In genomic region chr3:10945683-10946287, GRCh38 we compare ENCODE assay signal across 9 cellular contexts. TPM values are rescaled to one million over a fixed set of nuclear protein-coding genes. Genes with fewer than 3 reads are reported as not detected.
DNase-seq lines count a peak whose midpoint lies in the region; ATAC-seq and TF ChIP-seq lines count a peak whose summit lies in the region.
"Had no signal": no experiment of that assay in that cellular context is flagged by ENCODE, and none has a peak within 500 bp of the region (broad histone marks: within the 10 kb centered on the region; RNA-seq: fewer than 3 reads in every experiment).

No MANE protein-coding gene starts in this region.

- no peak overlapping the region for H3K27ac Mint-ChIP-seq in CD8-positive, alpha-beta memory T cell
- H3K27ac Mint-ChIP-seq in activated naive CD4-positive, alpha-beta T cell treated with anti-CD3 and anti-CD28 coated beads, Interleukin-2, amount 10 ng/mL, durations not matched to agents 7 days and 5 days: no peak overlapping the region

- H3K27me3 Mint-ChIP-seq in CD8-positive, alpha-beta memory T cell: peaks cover 18 to 24% of the 10 kb centered on the region in 2 donors
- peaks cover 18% of the 10 kb centered on the region for H3K27me3 Mint-ChIP-seq in activated naive CD4-positive, alpha-beta T cell treated with anti-CD3 and anti-CD28 coated beads, Interleukin-2, amount 10 ng/mL, durations not matched to agents 7 days and 5 days

- peak; percentile 91 for TF ChIP-seq CTCF in PC-9 (conservative IDR thresholded peaks at IDR 0.05)

- no peaks in the 10 kb centered on the region for H3K9me2 ChIP-seq in PC-9 (ENCODE audit: insufficient read depth)

- ATAC-seq in GM21723 (IDR thresholded peaks at IDR 0.05; ENCODE audit: unreplicated experiment) (peak; percentile 56), GM21390 (IDR thresholded peaks at IDR 0.05; ENCODE audit: unreplicated experiment) (no peak), HG02623 (IDR thresholded peaks at IDR 0.05; ENCODE audit: unreplicated experiment) (no peak)

- H3K9me3 ChIP-seq in CD8-positive, alpha-beta memory T cell (ENCODE audit: low read length): no peaks in the 10 kb centered on the region
- no peaks in the 10 kb centered on the region; the same call in 1 of the 2 replicates for H3K9me3 ChIP-seq in PC-9 (ENCODE audit: insufficient read depth, low read depth)

- CTCF ChIA-PET in CD8-positive, alpha-beta memory T cell (lab: Charles Lee): interaction anchor here (1.5 kb wide), 1 partner anchor 9 kb away, joined by 4 read pairs; no protein-coding TSS in a partner anchor
- CTCF ChIA-PET in PC-9 (lab: Charles Lee): interaction anchor here (0.7 to 1.2 kb wide), 2 partner anchors 113 to 619 kb away, joined by 3 to 5 read pairs; no protein-coding TSS in a partner anchor
- CTCF ChIA-PET in activated naive CD4-positive, alpha-beta T cell treated with anti-CD3 and anti-CD28 coated beads, Interleukin-2, amount 10 ng/mL, durations not matched to agents 7 days and 5 days (lab: Charles Lee): interaction anchor here (0.6 to 5.6 kb wide), 7 partner anchors 8 to 908 kb away, joined by 3 to 39 read pairs (median 4); no protein-coding TSS in a partner anchor

- H3K79me2 ChIP-seq in PC-9 (ENCODE audit: low read depth): no peaks in the 10 kb centered on the region

- POLR2A ChIA-PET in CD8-positive, alpha-beta memory T cell (lab: Charles Lee): no interaction called here
- POLR2A ChIA-PET in PC-9 (lab: Charles Lee; ENCODE audit: unreplicated experiment): no interaction called here

- BruUV-seq in PC-9 (replicated peaks; lab: Mats Ljungman, UMichigan): no TSS peak

- peaks cover 0 to 8% (median 0%) of the 10 kb centered on the region in 5 donors for H3K9me3 Mint-ChIP-seq in CD8-positive, alpha-beta memory T cell
- H3K9me3 Mint-ChIP-seq in activated naive CD4-positive, alpha-beta T cell treated with anti-CD3 and anti-CD28 coated beads, Interleukin-2, amount 10 ng/mL, durations not matched to agents 7 days and 5 days: peaks cover 5% of the 10 kb centered on the region

- no peak overlapping the region for H3K4me3 Mint-ChIP-seq in CD8-positive, alpha-beta memory T cell
- H3K4me3 Mint-ChIP-seq in activated naive CD4-positive, alpha-beta T cell treated with anti-CD3 and anti-CD28 coated beads, Interleukin-2, amount 10 ng/mL, durations not matched to agents 7 days and 5 days: no peak overlapping the region

- peak in 4 of 5 donors; percentile 6 to 55 (median 22) for DNase-seq in CD8-positive, alpha-beta memory T cell
- DNase-seq in PC-9 (peak in 1 of 2 experiments; percentile 27), head of caudate nucleus (peak; percentile 52 to 92 (median 82)), posterior vena cava (ENCODE audit: low spot score) (peak; percentile 89)
- DNase-seq in activated naive CD4-positive, alpha-beta T cell treated with anti-CD3 and anti-CD28 coated beads, Interleukin-2, amount 10 ng/mL, durations not matched to agents 7 days and 5 days: peak; percentile 72

- H3K36me3 ChIP-seq in CD8-positive, alpha-beta memory T cell (ENCODE audit: insufficient read depth, low read length): no peaks in the 10 kb centered on the region
- H3K36me3 ChIP-seq in PC-9 (ENCODE audit: low read depth): no peaks in the 10 kb centered on the region

- H2AFZ ChIP-seq in PC-9: no peak overlapping the region

- no peaks in the 10 kb centered on the region for H3F3A ChIP-seq in PC-9 (ENCODE audit: insufficient read depth, low read depth)

- no peaks in the 10 kb centered on the region for H3K36me3 Mint-ChIP-seq in CD8-positive, alpha-beta memory T cell
- no peaks in the 10 kb centered on the region for H3K36me3 Mint-ChIP-seq in activated naive CD4-positive, alpha-beta T cell treated with anti-CD3 and anti-CD28 coated beads, Interleukin-2, amount 10 ng/mL, durations not matched to agents 7 days and 5 days

- no peak overlapping the region for H3K4me2 ChIP-seq in PC-9

- H3K4me3 ChIP-seq in CD8-positive, alpha-beta memory T cell (ENCODE audit: low read length): no peak overlapping the region
- no peak overlapping the region for H3K4me3 ChIP-seq in PC-9

- H3K27me3 ChIP-seq in CD8-positive, alpha-beta memory T cell (ENCODE audit: insufficient read depth, low read length, poor library complexity, severe bottlenecking): no peaks in the 10 kb centered on the region
- H3K27me3 ChIP-seq in PC-9 (ENCODE audit: insufficient read depth, low read depth): peaks cover 73% of the 10 kb centered on the region

- no peaks in the 10 kb centered on the region for H3K4me1 Mint-ChIP-seq in CD8-positive, alpha-beta memory T cell
- H3K4me1 Mint-ChIP-seq in activated naive CD4-positive, alpha-beta T cell treated with anti-CD3 and anti-CD28 coated beads, Interleukin-2, amount 10 ng/mL, durations not matched to agents 7 days and 5 days: no peaks in the 10 kb centered on the region

- intact Hi-C loops in PC-9 (cut with micrococcal nuclease; ENCODE audit: unreplicated experiment) (loop anchor here (1.0 kb wide), 1 partner anchor 114 kb away; no protein-coding TSS in a partner anchor), head of caudate nucleus (cut with DNase I) (loop anchor here (1.0 to 10.0 kb wide), 2 partner anchors 79 to 114 kb away; no protein-coding TSS in a partner anchor), posterior vena cava (cut with DNase I) (loop anchor here (5.0 kb wide), 1 partner anchor 112 kb away; no protein-coding TSS in a partner anchor)

- H3K27ac ChIP-seq in CD8-positive, alpha-beta memory T cell (ENCODE audit: low read depth, low read length): no peak overlapping the region
- no peak overlapping the region for H3K27ac ChIP-seq in PC-9

- H3K4me1 ChIP-seq in CD8-positive, alpha-beta memory T cell (ENCODE audit: insufficient read depth, low read length): no peaks in the 10 kb centered on the region
- H3K4me1 ChIP-seq in PC-9 (replicated peaks; ENCODE audit: insufficient read depth): no peaks in the 10 kb centered on the region

- no peaks in the 10 kb centered on the region for H4K20me1 ChIP-seq in PC-9 (ENCODE audit: insufficient read depth)

RNA-seq across cellular contexts. Expression of gene SLC6A1, which starts 46.8 kb away (rescaled TPM):
- not detected for total RNA-seq in CD8-positive, alpha-beta memory T cell
- polyA plus RNA-seq in CD8-positive, alpha-beta memory T cell: not detected
- total RNA-seq in PC-9 (2021) (not detected in 2 replicates), posterior vena cava (1 to 10 TPM; 1.2 to 1.3 TPM)
- total RNA-seq: T-helper 1 cell treated with Interleukin-12 subunit alpha and Interleukin-12 subunit beta and Interleukin-4 antibody, amounts not matched to agents 30 ng/mL and 1 ng/mL, for 36 hours had no signal
